Comparison of ENCODE assay signal across 26 cellular contexts in genomic region chrX:154028502-154029184, GRCh38. TPM values are rescaled to one million over a fixed set of nuclear protein-coding genes. Genes with fewer than 3 reads are reported as not detected.
DNase-seq lines count a peak whose midpoint lies in the region; ATAC-seq, FAIRE-seq and TF ChIP-seq lines count a peak whose summit lies in the region.
"Had no signal": no experiment of that assay in that cellular context is flagged by ENCODE, and none has a peak within 500 bp of the region (broad histone marks: within the 10 kb centered on the region; RNA-seq: fewer than 3 reads in every experiment).

No MANE protein-coding gene starts in this region.

- no peak for FAIRE-seq in endothelial cell of umbilical vein (lab: Jason Lieb, UNC)

- H3K27ac ChIP-seq in endothelial cell of umbilical vein (ENCODE audit: insufficient read depth, low read depth, low read length) (no peak overlapping the region), gastrocnemius medialis (peak overlapping the region in 3 of 4 donors; percentile 31 to 50 (median 43))
- H3K27ac ChIP-seq: 22Rv1, cardiac muscle cell, SK-N-MC had no signal

- H3K36me3 Mint-ChIP-seq in T-helper 1 cell treated with Interleukin-12 subunit alpha and Interleukin-12 subunit beta and Interleukin-4 antibody, amounts not matched to agents 30 μg/mL and 1 μg/mL, for 36 hours (ENCODE audit: low read depth): peaks cover 17% of the 10 kb centered on the region
- H3K36me3 Mint-ChIP-seq in T-helper 17 cell (ENCODE audit: low read depth): no peaks in the 10 kb centered on the region

- H3K27me3 ChIP-seq in endothelial cell of umbilical vein (ENCODE audit: control insufficient read depth in 2 of 2, insufficient read depth in 2 of 2, low read length in 2 of 2) (no peaks in the 10 kb centered on the region), gastrocnemius medialis (no peaks in the 10 kb centered on the region)
- H3K27me3 ChIP-seq: cardiac muscle cell had no signal

- no peak overlapping the region for H3K9ac ChIP-seq in endothelial cell of umbilical vein (replicated peaks; ENCODE audit: extremely low read depth, insufficient read depth, low read length)

- POLR2A ChIA-PET in endothelial cell of umbilical vein (lab: Charles Lee): no interaction called here

- no peak for TF ChIP-seq CTCF in endothelial cell of umbilical vein (IDR thresholded peaks at IDR 0.05; ENCODE audit: extremely low read depth in 1 of 2, insufficient read depth in 1 of 2, low read depth in 1 of 2, low read length in 2 of 2)
- TF ChIP-seq CTCF in gastrocnemius medialis (IDR thresholded peaks at IDR 0.05 in 4 of 5, conservative IDR thresholded peaks at IDR 0.05 in 1 of 5): no peak

- in situ Hi-C loops in gastrocnemius medialis (cut with MboI; ENCODE audit: low sequenced_read_pairs in 4 of 4): no loop called here

- H3K4me1 ChIP-seq in endothelial cell of umbilical vein (ENCODE audit: control insufficient read depth, extremely low read depth, insufficient read depth, low read length): no peaks in the 10 kb centered on the region
- peaks cover 0 to 9% of the 10 kb centered on the region in 2 donors for H3K4me1 ChIP-seq in gastrocnemius medialis

- H3K4me2 ChIP-seq in endothelial cell of umbilical vein (ENCODE audit: insufficient read depth, low read length): no peak overlapping the region

- H3K4me3 ChIP-seq in endothelial cell of umbilical vein (replicated peaks in 1 of 3; ENCODE audit: insufficient read depth in 1 of 3, low read depth in 1 of 3, low read length in 3 of 3) (no peak overlapping the region), gastrocnemius medialis (no peak overlapping the region)
- H3K4me3 ChIP-seq: cardiac muscle cell, SK-N-MC had no signal

- peaks cover 3% of the 10 kb centered on the region for H3K79me2 ChIP-seq in endothelial cell of umbilical vein (ENCODE audit: control insufficient read depth, insufficient read depth, low read length)

- H3K9me3 ChIP-seq in T-helper 17 cell (ENCODE audit: control insufficient read depth, low read length, poor library complexity, severe bottlenecking): no peaks in the 10 kb centered on the region
- H3K9me3 ChIP-seq in endothelial cell of umbilical vein (replicated peaks; ENCODE audit: control insufficient read depth, insufficient read depth, low read length): no peaks in the 10 kb centered on the region
- H3K9me3 ChIP-seq in gastrocnemius medialis: no peaks in the 10 kb centered on the region

- H3K9me3 Mint-ChIP-seq in T-helper 1 cell treated with Interleukin-12 subunit alpha and Interleukin-12 subunit beta and Interleukin-4 antibody, amounts not matched to agents 30 μg/mL and 1 μg/mL, for 36 hours: no peaks in the 10 kb centered on the region
- H3K9me3 Mint-ChIP-seq: CD8-positive, alpha-beta memory T cell; dendritic cell treated with granulocyte-macrophage colony-stimulating factor and Interleukin-4, amounts not matched to agents 40 ng/mL and 50 ng/mL, for 4 days; HFFc6; nephron had no signal

- BruUV-seq in endothelial cell of umbilical vein (replicated peaks; lab: Mats Ljungman, UMichigan): TSS peak; percentile 2

- dilution Hi-C loops in endothelial cell of umbilical vein (cut with MboI; ENCODE audit: extremely low pct_ligation_motif_present, low sequenced_read_pairs): no loop called here

- intact Hi-C loops in endothelial cell of umbilical vein (cut with micrococcal nuclease): no loop called here
- intact Hi-C loops in gastrocnemius medialis (cut with DNase I; ENCODE audit: low total_unique reads): no loop called here

- H3K4me1 Mint-ChIP-seq in T-helper 1 cell treated with Interleukin-12 subunit alpha and Interleukin-12 subunit beta and Interleukin-4 antibody, amounts not matched to agents 30 μg/mL and 1 μg/mL, for 36 hours (ENCODE audit: low read depth): peaks cover 8% of the 10 kb centered on the region
- H3K4me1 Mint-ChIP-seq in T-helper 17 cell: no peaks in the 10 kb centered on the region

- DNase-seq in T-helper 1 cell (no peak), T-helper 17 cell (no peak), endothelial cell of umbilical vein (ENCODE audit: low read depth, low spot score) (no peak), gastrocnemius medialis (no peak), DMS114 treated with DMSO at 0.1 percent for 48 hours (lab: John Stamatoyannopoulos, UW; ENCODE audit: unreplicated experiment) (no peak), putamen (ENCODE audit: low spot score) (no peak)
- DNase-seq: activated CD4-positive, CD25-positive, alpha-beta regulatory T cell; activated CD8-positive, alpha-beta memory T cell treated with anti-CD3 and anti-CD28 coated beads for 24 hours; CD8-positive, alpha-beta memory T cell; DMS79; HFFc6; left cardiac atrium; MV-4-11; NCI-H1694 treated with DMSO at 0.1 percent for 48 hours; NCI-H2171 treated with DMSO at 0.1 percent for 48 hours; NCI-H526 treated with DMSO at 0.1 percent for 48 hours; RPMI8226; stimulated activated CD4-positive, alpha-beta T cell treated with anti-CD3 and anti-CD28 coated beads, Interleukin-1b, Interleukin-23, amount 100 ng/mL, for 48 hours; T-helper 9 cell had no signal

- TF ChIP-seq POLR2A in endothelial cell of umbilical vein (IDR thresholded peaks at IDR 0.05; ENCODE audit: low read depth, low read length) (no peak), gastrocnemius medialis (IDR thresholded peaks at IDR 0.05) (no peak)

- H3K36me3 ChIP-seq in endothelial cell of umbilical vein (ENCODE audit: control insufficient read depth in 2 of 2, extremely low read depth in 1 of 2, insufficient read depth in 2 of 2, low read length in 2 of 2) (peaks cover 0 to 23% of the 10 kb centered on the region in 2 experiments), gastrocnemius medialis (peaks cover 0 to 17% of the 10 kb centered on the region in 2 donors)
- H3K36me3 ChIP-seq: cardiac muscle cell had no signal

- peak overlapping the region; percentile 36 for H3K27ac Mint-ChIP-seq in T-helper 1 cell treated with Interleukin-12 subunit alpha and Interleukin-12 subunit beta and Interleukin-4 antibody, amounts not matched to agents 30 μg/mL and 1 μg/mL, for 36 hours
- peak overlapping the region; percentile 47 for H3K27ac Mint-ChIP-seq in T-helper 17 cell
- H3K27ac Mint-ChIP-seq: HFFc6, nephron had no signal

- H3K27me3 Mint-ChIP-seq in T-helper 1 cell treated with Interleukin-12 subunit alpha and Interleukin-12 subunit beta and Interleukin-4 antibody, amounts not matched to agents 30 μg/mL and 1 μg/mL, for 36 hours (ENCODE audit: low read depth): no peaks in the 10 kb centered on the region
- H3K27me3 Mint-ChIP-seq in T-helper 17 cell: no peaks in the 10 kb centered on the region
- H3K27me3 Mint-ChIP-seq: dendritic cell treated with granulocyte-macrophage colony-stimulating factor and Interleukin-4, amounts not matched to agents 40 ng/mL and 50 ng/mL, for 4 days had no signal

- CTCF ChIA-PET in endothelial cell of umbilical vein (lab: Charles Lee): interaction anchor here (1.4 to 4.0 kb wide), 2 partner anchors 10 to 16 kb away, joined by 3 to 16 read pairs; no protein-coding TSS in a partner anchor

- no peak overlapping the region for H3K4me3 Mint-ChIP-seq in T-helper 1 cell treated with Interleukin-12 subunit alpha and Interleukin-12 subunit beta and Interleukin-4 antibody, amounts not matched to agents 30 μg/mL and 1 μg/mL, for 36 hours
- H3K4me3 Mint-ChIP-seq in T-helper 17 cell: no peak overlapping the region
- H3K4me3 Mint-ChIP-seq: CD8-positive, alpha-beta memory T cell; dendritic cell treated with granulocyte-macrophage colony-stimulating factor and Interleukin-4, amounts not matched to agents 40 ng/mL and 50 ng/mL, for 4 days; HFFc6; nephron had no signal

- H4K20me1 ChIP-seq in endothelial cell of umbilical vein (replicated peaks; ENCODE audit: control insufficient read depth, extremely low read depth, insufficient read depth, low read length): no peaks in the 10 kb centered on the region

- H3K9me1 ChIP-seq in endothelial cell of umbilical vein (replicated peaks; ENCODE audit: control insufficient read depth, extremely low read depth, insufficient read depth, low read length): no peaks in the 10 kb centered on the region

- ATAC-seq in T-helper 17 cell: no peak
- no peak for ATAC-seq in gastrocnemius medialis
- no peak for ATAC-seq in GM21381 (IDR thresholded peaks at IDR 0.05; ENCODE audit: unreplicated experiment)
- ATAC-seq: left cardiac atrium had no signal

- H2AFZ ChIP-seq in endothelial cell of umbilical vein (ENCODE audit: low read depth, low read length): no peak overlapping the region

RNA-seq across cellular contexts. Expression of gene IRAK1, which starts 8.9 kb away (rescaled TPM):
- total RNA-seq in T-helper 17 cell (10 to 100 TPM; 75.3 to 92.5 TPM), endothelial cell of umbilical vein (136 and 138 TPM in 2 replicates), gastrocnemius medialis (100 to 1,000 TPM in 3 of 4 donors, 10 to 100 TPM in 1; 73.9 to 157 (median 115) TPM)
- polyA plus RNA-seq in endothelial cell of umbilical vein: 63.6 and 74.7 TPM in 2 replicates
- polyA plus RNA-seq in endothelial cell of umbilical vein (2011; cell fraction: cytosol; rRNA removed): 61.2 and 72.6 TPM in 2 replicates
- 58.0 and 67.1 TPM in 2 replicates for polyA plus RNA-seq in endothelial cell of umbilical vein (2011; cell fraction: nucleus; rRNA removed)
- 139 and 171 TPM in 2 replicates for polyA plus RNA-seq in endothelial cell of umbilical vein (2012)
- 59.6 and 74.0 TPM in 2 replicates for polyA minus RNA-seq in endothelial cell of umbilical vein
- polyA minus RNA-seq in endothelial cell of umbilical vein (2011; cell fraction: cytosol; rRNA and poly(A)+ RNA removed): 227 TPM
- polyA minus RNA-seq in endothelial cell of umbilical vein (2011; cell fraction: nucleus; rRNA and poly(A)+ RNA removed): 21.2 and 30.2 TPM in 2 replicates

RNA-seq across cellular contexts. Expression of gene TMEM187, which starts 56.1 kb away (rescaled TPM):
- total RNA-seq in T-helper 17 cell (1 to 10 TPM; 2.4 to 3.0 TPM), endothelial cell of umbilical vein (2.6 and 4.1 TPM in 2 replicates), gastrocnemius medialis (1 to 10 TPM; 1.3 to 8.6 (median 3.8) TPM)
- polyA plus RNA-seq in endothelial cell of umbilical vein: 15.7 and 19.0 TPM in 2 replicates
- polyA plus RNA-seq in endothelial cell of umbilical vein (2011; cell fraction: cytosol; rRNA removed): 7.7 and 9.0 TPM in 2 replicates
- 3.2 and 3.8 TPM in 2 replicates for polyA plus RNA-seq in endothelial cell of umbilical vein (2011; cell fraction: nucleus; rRNA removed)
- polyA plus RNA-seq in endothelial cell of umbilical vein (2012): 4.6 and 7.7 TPM in 2 replicates
- polyA minus RNA-seq in endothelial cell of umbilical vein: 6.6 and 8.6 TPM in 2 replicates
- 7.8 TPM for polyA minus RNA-seq in endothelial cell of umbilical vein (2011; cell fraction: cytosol; rRNA and poly(A)+ RNA removed)
- 1.5 and 2.1 TPM in 2 replicates for polyA minus RNA-seq in endothelial cell of umbilical vein (2011; cell fraction: nucleus; rRNA and poly(A)+ RNA removed)

RNA-seq across cellular contexts. Expression of gene HCFC1, which starts 57.0 kb away (rescaled TPM):
- total RNA-seq in T-helper 17 cell: 10 to 100 TPM; 65.7 to 65.8 TPM
- 80.9 and 85.9 TPM in 2 replicates for total RNA-seq in endothelial cell of umbilical vein
- 14.6 and 15.9 TPM in 2 replicates for polyA plus RNA-seq in endothelial cell of umbilical vein
- 18.6 and 20.1 TPM in 2 replicates for polyA plus RNA-seq in endothelial cell of umbilical vein (2011; cell fraction: cytosol; rRNA removed)
- polyA plus RNA-seq in endothelial cell of umbilical vein (2011; cell fraction: nucleus; rRNA removed): 41.9 and 48.6 TPM in 2 replicates
- polyA plus RNA-seq in endothelial cell of umbilical vein (2012): 29.3 and 31.0 TPM in 2 replicates
- polyA minus RNA-seq in endothelial cell of umbilical vein: 19.1 and 19.8 TPM in 2 replicates
- 33.4 TPM for polyA minus RNA-seq in endothelial cell of umbilical vein (2011; cell fraction: cytosol; rRNA and poly(A)+ RNA removed)
- polyA minus RNA-seq in endothelial cell of umbilical vein (2011; cell fraction: nucleus; rRNA and poly(A)+ RNA removed): 23.1 and 34.0 TPM in 2 replicates
- total RNA-seq in gastrocnemius medialis: 10 to 100 TPM; 15.9 to 56.4 (median 51.8) TPM
